Comparison of ENCODE assay signal across 22 cellular contexts in the genomic region with DNA sequence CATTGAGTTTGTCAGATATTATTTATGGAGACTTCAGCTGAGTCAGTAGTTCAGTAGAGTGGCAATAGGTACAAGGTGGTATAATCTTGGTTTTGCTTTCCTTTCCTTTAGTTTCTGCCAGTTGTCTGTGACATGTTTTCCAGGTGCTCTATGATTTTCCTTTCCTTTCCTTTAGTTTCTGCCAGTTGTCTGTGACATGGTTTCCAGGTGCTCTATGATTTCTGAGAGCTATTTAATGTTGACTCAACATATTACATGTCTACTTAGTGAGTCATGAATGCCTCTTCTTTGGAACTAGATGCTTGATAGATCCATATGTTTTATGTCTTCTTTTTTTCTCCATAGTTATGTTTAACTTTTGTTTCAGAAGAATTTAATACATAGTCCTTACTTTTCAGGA.
A peak's percentile ranks its signal among the peaks of the same experiment; 100 is the strongest.
DNase-seq lines count a peak whose midpoint lies in the region; ATAC-seq, FAIRE-seq and TF ChIP-seq lines count a peak whose summit lies in the region.
"Had no signal": no experiment of that assay in that cellular context is flagged by ENCODE, and none has a peak within 500 bp of the region (broad histone marks: within the 10 kb centered on the region; RNA-seq: fewer than 3 reads in every experiment).

No MANE protein-coding gene starts in this region.

- H3K4me1 ChIP-seq in mammary epithelial cell (ENCODE audit: insufficient read depth, low read length) (no peaks in the 10 kb centered on the region), breast epithelium (no peaks in the 10 kb centered on the region)
- H3K4me1 ChIP-seq: HAP-1 had no signal

- no peaks in the 10 kb centered on the region for H3K36me3 Mint-ChIP-seq in neural crest cell (ENCODE audit: low read depth)
- H3K36me3 Mint-ChIP-seq: IgD-negative memory B cell had no signal

- H3K4me3 Mint-ChIP-seq in neural crest cell, result no peak overlapping the region
- H3K4me3 Mint-ChIP-seq: B cell; CD4-positive, alpha-beta T cell; HFFc6; IgD-negative memory B cell had no signal

- H3K9me3 ChIP-seq in mammary epithelial cell (replicated peaks; ENCODE audit: insufficient read depth, low read length) (no peaks in the 10 kb centered on the region), breast epithelium (no peaks in the 10 kb centered on the region)
- H3K9me3 ChIP-seq: HAP-1 had no signal

- no peaks in the 10 kb centered on the region for H3K9me3 Mint-ChIP-seq in neural crest cell

- no peak overlapping the region for H3K9ac ChIP-seq in mammary epithelial cell (ENCODE audit: insufficient read depth, low read length)

- BruUV-seq in mammary epithelial cell (replicated peaks; lab: Mats Ljungman, UMichigan), result no TSS peak

- TF ChIP-seq CTCF in mammary epithelial cell (conservative IDR thresholded peaks at IDR 0.05 in 1 of 2, IDR thresholded peaks at IDR 0.05 in 1 of 2; ENCODE audit: extremely low read depth in 1 of 2, insufficient read depth in 1 of 2, low read depth in 1 of 2, low read length in 2 of 2) (no peak), breast epithelium (IDR thresholded peaks at IDR 0.05) (no peak), bronchial epithelial cell (IDR thresholded peaks at IDR 0.05; ENCODE audit: insufficient read depth, low read length, severe bottlenecking) (no peak), neural crest cell (conservative IDR thresholded peaks at IDR 0.05) (no peak)

- H3K4me3 ChIP-seq in mammary epithelial cell (replicated peaks in 1 of 3; ENCODE audit: insufficient read depth in 1 of 3, low read depth in 2 of 3, low read length in 3 of 3) (no peak overlapping the region), breast epithelium (no peak overlapping the region), bronchial epithelial cell (ENCODE audit: low read depth, low read length) (no peak overlapping the region)
- H3K4me3 ChIP-seq: HAP-1 had no signal

- DNase-seq in mammary epithelial cell (peak; percentile 14), breast epithelium (ENCODE audit: low spot score in 2 of 2) (no peak), HT1080 (ENCODE audit: low read depth) (peak; percentile 21), bronchial epithelial cell (ENCODE audit: low read depth) (peak; percentile 21), neural crest cell (ENCODE audit: low read depth, low spot score) (no peak), NCI-H1417 (lab: John Stamatoyannopoulos, UW) (no peak)
- DNase-seq: C1 segment of cervical spinal cord; Calu3; CD4-positive, alpha-beta T cell; DMS 273 treated with DMSO at 0.1 percent for 48 hours; DMS79 treated with DMSO at 0.1 percent for 48 hours; EL; GOT3; HFFc6 had no signal

- H3K27ac Mint-ChIP-seq in neural crest cell (ENCODE audit: unreplicated experiment), result peak overlapping the region; percentile 16
- H3K27ac Mint-ChIP-seq: B cell; CD4-positive, alpha-beta T cell; HFFc6; IgD-negative memory B cell had no signal

- no peak overlapping the region for H2AFZ ChIP-seq in mammary epithelial cell (ENCODE audit: low read depth, low read length)

- CTCF ChIA-PET in mammary epithelial cell (lab: Charles Lee; ENCODE audit: low non-redundant PET), result no interaction called here

- no peaks in the 10 kb centered on the region for H3K79me2 ChIP-seq in mammary epithelial cell (ENCODE audit: insufficient read depth, low read length)

- dilution Hi-C loops in mammary epithelial cell (cut with HindIII; ENCODE audit: low sequenced_read_pairs), result no loop called here

- H3K27me3 ChIP-seq in mammary epithelial cell (ENCODE audit: insufficient read depth, low read length) (peaks cover 4% of the 10 kb centered on the region), breast epithelium (no peaks in the 10 kb centered on the region), bronchial epithelial cell (ENCODE audit: control insufficient read depth, insufficient read depth, low read length) (no peaks in the 10 kb centered on the region)

- H3K27ac ChIP-seq in mammary epithelial cell (ENCODE audit: insufficient read depth, low read depth, low read length) (no peak overlapping the region), breast epithelium (no peak overlapping the region)

- in situ Hi-C loops in mammary epithelial cell (cut with MboI; ENCODE audit: low sequenced_read_pairs in 2 of 2), result no loop called here

- no peaks in the 10 kb centered on the region for H3K27me3 Mint-ChIP-seq in neural crest cell (ENCODE audit: low read depth)
- H3K27me3 Mint-ChIP-seq: B cell; CD4-positive, alpha-beta T cell; IgD-negative memory B cell had no signal

- H3K36me3 ChIP-seq in mammary epithelial cell (ENCODE audit: insufficient read depth, low read length) (no peaks in the 10 kb centered on the region), breast epithelium (no peaks in the 10 kb centered on the region), bronchial epithelial cell (ENCODE audit: control insufficient read depth, insufficient read depth, low read length) (no peaks in the 10 kb centered on the region)
- H3K36me3 ChIP-seq: HAP-1 had no signal

- no peaks in the 10 kb centered on the region for H4K20me1 ChIP-seq in mammary epithelial cell (ENCODE audit: insufficient read depth, low read length)

- FAIRE-seq in bronchial epithelial cell (lab: Jason Lieb, UNC), result no peak
- FAIRE-seq: A204.1, G401.6, GM12891 had no signal

- ATAC-seq in HG03378 (IDR thresholded peaks at IDR 0.05; ENCODE audit: unreplicated experiment) (no peak), GM21423 (IDR thresholded peaks at IDR 0.05; ENCODE audit: unreplicated experiment) (no peak)

- no peaks in the 10 kb centered on the region for H3K4me1 Mint-ChIP-seq in neural crest cell
- H3K4me1 Mint-ChIP-seq: B cell, IgD-negative memory B cell had no signal

- no peak overlapping the region for H3K4me2 ChIP-seq in mammary epithelial cell (ENCODE audit: insufficient read depth, low read depth, low read length)

- TF ChIP-seq POLR2A in breast epithelium (IDR thresholded peaks at IDR 0.05), result no peak

- intact Hi-C loops in mammary epithelial cell (cut with micrococcal nuclease) (no loop called here), breast epithelium (cut with DNase I; ENCODE audit: low total_unique reads) (no loop called here)

Comparison
In these comparisons a context has a peak if more than half of its experiments do, and no peak if none do; other contexts are left out.
1. DNase-seq: peak in mammary epithelial cell (single experiment), HT1080 (single experiment) and bronchial epithelial cell (single experiment); none in breast epithelium (0 of 2), neural crest cell (single experiment) and NCI-H1417 (0 of 3).